9 cellular contexts compared by ENCODE assay signal in genomic region chr5:83632874-83633273, GRCh38.
A peak's percentile ranks its signal among the peaks of the same experiment; 100 is the strongest.
DNase-seq lines count a peak whose midpoint lies in the region; ATAC-seq and TF ChIP-seq lines count a peak whose summit lies in the region.
"Had no signal": no experiment of that assay in that cellular context is flagged by ENCODE, and none has a peak within 500 bp of the region (broad histone marks: within the 10 kb centered on the region; RNA-seq: fewer than 3 reads in every experiment).

No MANE protein-coding gene starts in this region.

- no peaks in the 10 kb centered on the region for H3K27me3 ChIP-seq in body of pancreas
- H3K27me3 ChIP-seq in gastroesophageal sphincter = no peaks in the 10 kb centered on the region

- TF ChIP-seq EP300 in gastroesophageal sphincter (IDR thresholded peaks at IDR 0.05) = no peak

- no peaks in the 10 kb centered on the region for H3K4me1 ChIP-seq in body of pancreas
- H3K4me1 ChIP-seq in gastroesophageal sphincter = no peaks in the 10 kb centered on the region

- no peak for TF ChIP-seq CTCF in astrocyte of the spinal cord (IDR thresholded peaks at IDR 0.05; ENCODE audit: low read depth, low read length)
- TF ChIP-seq CTCF in body of pancreas (IDR thresholded peaks at IDR 0.05) = no peak
- no peak for TF ChIP-seq CTCF in gastroesophageal sphincter (IDR thresholded peaks at IDR 0.05)

- WGBS in body of pancreas, 2 donors = 39 to 54% methylated on average over 4 of the region's 4 CpGs
- WGBS in gastroesophageal sphincter (ENCODE audit: low coverage in 1 of 2), 2 donors = 51 to 67% methylated on average over 3 to 4 of the region's 4 CpGs

- ATAC-seq in body of pancreas (no peak), gastroesophageal sphincter (no peak), HG02798 (IDR thresholded peaks at IDR 0.05; ENCODE audit: poor library complexity, unreplicated experiment) (no peak)

- intact Hi-C loops in body of pancreas (cut with DNase I) = no loop called here

- H3K9me3 ChIP-seq in body of pancreas = no peaks in the 10 kb centered on the region
- H3K9me3 ChIP-seq in gastroesophageal sphincter = no peaks in the 10 kb centered on the region

- H3K4me3 ChIP-seq in astrocyte of the spinal cord (ENCODE audit: low read depth, low read length) = no peak overlapping the region
- H3K4me3 ChIP-seq in body of pancreas = no peak overlapping the region
- H3K4me3 ChIP-seq in gastroesophageal sphincter = no peak overlapping the region

- in situ Hi-C loops in ACHN (cut with HindIII; ENCODE audit: low pct_ligation_motif_present, low pct_unique_long_range_greater_than_20kb, low sequenced_read_pairs) (no loop called here), astrocyte of the spinal cord (cut with HindIII; ENCODE audit: low sequenced_read_pairs) (no loop called here)

- DNase-seq in ACHN (peak; percentile 85), HT1080 (ENCODE audit: low read depth) (peak; percentile 84), astrocyte of the spinal cord (ENCODE audit: low read depth, low spot score) (peak; percentile 79), iris pigment epithelial cell (ENCODE audit: low read depth) (peak; percentile 97), body of pancreas (no peak), NOMO-1 (lab: John Stamatoyannopoulos, UW; ENCODE audit: unreplicated experiment in 2 of 2) (no peak)
- DNase-seq: GF-D8 had no signal

- H3K36me3 ChIP-seq in body of pancreas (replicated peaks in 1 of 2; ENCODE audit: insufficient read depth in 1 of 2, low read depth in 2 of 2) (no peaks in the 10 kb centered on the region), gastroesophageal sphincter (no peaks in the 10 kb centered on the region)

- TF ChIP-seq POLR2A in body of pancreas (IDR thresholded peaks at IDR 0.05) = no peak
- no peak for TF ChIP-seq POLR2A in gastroesophageal sphincter (IDR thresholded peaks at IDR 0.05)

- H3K27ac ChIP-seq in body of pancreas = no peak overlapping the region
- H3K27ac ChIP-seq in gastroesophageal sphincter = no peak overlapping the region

Comparison
In these comparisons a context has a peak if more than half of its experiments do, and no peak if none do; other contexts are left out.
1. DNase-seq: peak in ACHN (single experiment), HT1080 (single experiment), astrocyte of the spinal cord (single experiment) and iris pigment epithelial cell (single experiment); none in body of pancreas (0 of 4) and NOMO-1 (0 of 2).